Comparison of ENCODE assay signal across 8 cellular contexts in genomic region chr7:65477326-65477725, GRCh38.
DNase-seq lines count a peak whose midpoint lies in the region; ATAC-seq and TF ChIP-seq lines count a peak whose summit lies in the region.

No MANE protein-coding gene starts in this region.

- no peaks in the 10 kb centered on the region for H4K20me1 ChIP-seq in PC-3 (ENCODE audit: low read length)

- H3K4me3 ChIP-seq in BJ (ENCODE audit: low read depth, low read length) (no peak overlapping the region), PC-3 (ENCODE audit: low read length) (no peak overlapping the region), foreskin fibroblast (ENCODE audit: low read depth in 1 of 2, low read length in 2 of 2) (no peak overlapping the region), left ventricle myocardium inferior (no peak overlapping the region), right atrium auricular region (no peak overlapping the region)

- ATAC-seq in PC-3, result peak; percentile 39
- no peak for ATAC-seq in GM18511 (IDR thresholded peaks at IDR 0.05; ENCODE audit: unreplicated experiment)

- H2AFZ ChIP-seq in PC-3 (ENCODE audit: low read length), result no peak overlapping the region

- no peak overlapping the region for H3K9ac ChIP-seq in PC-3 (ENCODE audit: low read length)

- intact Hi-C loops in PC-3 (cut with micrococcal nuclease), result loop anchor here (10.0 kb wide), 1 partner anchor 523 kb away; no protein-coding TSS in a partner anchor
- intact Hi-C loops in left ventricle myocardium inferior (cut with micrococcal nuclease), result no loop called here

- no TSS peak for BruUV-seq in PC-3 (replicated peaks; lab: Mats Ljungman, UMichigan)

- H3K27me3 ChIP-seq in BJ (ENCODE audit: control insufficient read depth, insufficient read depth, low read length) (no peaks in the 10 kb centered on the region), PC-3 (ENCODE audit: low read length) (no peaks in the 10 kb centered on the region), left ventricle myocardium inferior (ENCODE audit: low read depth) (peaks cover 9% of the 10 kb centered on the region), right atrium auricular region (no peaks in the 10 kb centered on the region)

- H3K4me2 ChIP-seq in PC-3 (ENCODE audit: low read length), result no peak overlapping the region

- no peaks in the 10 kb centered on the region for H3K79me2 ChIP-seq in PC-3 (ENCODE audit: low read length)

- no peaks in the 10 kb centered on the region for H3K9me3 ChIP-seq in PC-3 (ENCODE audit: low read length)
- H3K9me3 ChIP-seq in left ventricle myocardium inferior (replicated peaks), result peaks cover 14% of the 10 kb centered on the region
- H3K9me3 ChIP-seq in right atrium auricular region, result no peaks in the 10 kb centered on the region

- no peak overlapping the region for H3K27ac ChIP-seq in PC-3 (ENCODE audit: low read length)
- no peak overlapping the region for H3K27ac ChIP-seq in left ventricle myocardium inferior (replicated peaks)
- no peak overlapping the region for H3K27ac ChIP-seq in right atrium auricular region

- DNase-seq in BJ (ENCODE audit: low read depth), result no peak
- DNase-seq in HCEC 1CT, result peak; percentile 1
- peak; percentile 50 for DNase-seq in PC-3
- no peak for DNase-seq in foreskin fibroblast
- DNase-seq in left ventricle myocardium inferior, result no peak
- DNase-seq in hippocampal formation (lab: John Stamatoyannopoulos, UW), result no peak
- DNase-seq in right atrium auricular region (ENCODE audit: low spot score), result no peak

- H3K36me3 ChIP-seq in BJ (ENCODE audit: control insufficient read depth, insufficient read depth, low read length), result no peaks in the 10 kb centered on the region
- no peaks in the 10 kb centered on the region for H3K36me3 ChIP-seq in PC-3 (ENCODE audit: low read depth, low read length)
- no peaks in the 10 kb centered on the region for H3K36me3 ChIP-seq in left ventricle myocardium inferior
- H3K36me3 ChIP-seq in right atrium auricular region, result no peaks in the 10 kb centered on the region

- TF ChIP-seq CTCF in BJ (IDR thresholded peaks at IDR 0.05; ENCODE audit: insufficient read depth, low read depth, low read length) (peak; percentile 37), PC-3 (conservative IDR thresholded peaks at IDR 0.05; ENCODE audit: low read depth, low read length) (peak; percentile 56), foreskin fibroblast (IDR thresholded peaks at IDR 0.05; ENCODE audit: low read depth, low read length) (peak; percentile 9), left ventricle myocardium inferior (IDR thresholded peaks at IDR 0.05; ENCODE audit: borderline replicate concordance) (no peak), right atrium auricular region (IDR thresholded peaks at IDR 0.05) (no peak)

- peaks cover 18% of the 10 kb centered on the region for H3K4me1 ChIP-seq in PC-3 (ENCODE audit: insufficient read depth, low read length)
- no peaks in the 10 kb centered on the region for H3K4me1 ChIP-seq in left ventricle myocardium inferior
- no peaks in the 10 kb centered on the region for H3K4me1 ChIP-seq in right atrium auricular region

- no peaks in the 10 kb centered on the region for H3F3A ChIP-seq in PC-3 (ENCODE audit: low read length, unreplicated experiment)

- no peaks in the 10 kb centered on the region for H3K9me2 ChIP-seq in PC-3 (replicated peaks; ENCODE audit: low read length)

- POLR2A ChIA-PET in BJ (lab: Charles Lee), result no interaction called here
- POLR2A ChIA-PET in PC-3 (lab: Charles Lee; ENCODE audit: unreplicated experiment), result no interaction called here

- CTCF ChIA-PET in BJ (lab: Yijun Ruan, JAX) (no interaction called here), PC-3 (lab: Charles Lee) (no interaction called here)

Comparison
In these comparisons a context has a peak if more than half of its experiments do, and no peak if none do; other contexts are left out.
1. DNase-seq: peak in HCEC 1CT (single experiment) and PC-3 (single experiment); none in BJ (single experiment), foreskin fibroblast (0 of 2), left ventricle myocardium inferior (single experiment), hippocampal formation (0 of 2) and right atrium auricular region (single experiment).
2. CTCF ChIP-seq: peak in BJ (single experiment), PC-3 (single experiment) and foreskin fibroblast (single experiment); none in left ventricle myocardium inferior (single experiment) and right atrium auricular region (0 of 2).